In the genomic region with DNA sequence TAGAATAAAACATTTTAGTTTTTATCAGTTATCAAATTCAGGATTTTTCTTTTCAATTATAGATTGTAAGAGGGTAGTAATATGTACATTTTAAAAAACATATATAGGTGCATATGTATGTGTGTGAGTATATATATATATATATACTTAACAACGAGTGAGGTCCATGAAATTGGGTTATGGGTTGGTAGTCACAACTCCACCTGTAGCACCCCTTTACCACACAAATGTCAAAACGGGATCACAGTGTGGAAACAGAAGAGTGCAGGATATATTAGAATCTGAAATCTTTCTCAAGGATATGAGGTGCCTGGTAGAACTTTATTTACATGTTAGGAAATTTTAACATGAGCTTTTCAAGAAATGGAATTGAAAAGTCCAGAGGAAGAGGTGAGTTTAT, we compare ENCODE assay signal across 9 cellular contexts. TPM values are rescaled to one million over a fixed set of nuclear protein-coding genes. Genes with fewer than 3 reads are reported as not detected.
A peak's percentile ranks its signal among the peaks of the same experiment; 100 is the strongest.
DNase-seq lines count a peak whose midpoint lies in the region; ATAC-seq and TF ChIP-seq lines count a peak whose summit lies in the region.
"Had no signal": no experiment of that assay in that cellular context is flagged by ENCODE, and none has a peak within 500 bp of the region (broad histone marks: within the 10 kb centered on the region; RNA-seq: fewer than 3 reads in every experiment).

No MANE protein-coding gene starts in this region.

- no peak for TF ChIP-seq CTCF in fibroblast of mammary gland (conservative IDR thresholded peaks at IDR 0.05; ENCODE audit: control insufficient read depth, insufficient read depth, low read depth, low read length)
- TF ChIP-seq CTCF in GM10266 (IDR thresholded peaks at IDR 0.05; ENCODE audit: control insufficient read depth, insufficient read depth, low read depth, missing control alignments): no peak

- no peak overlapping the region for H3K27ac Mint-ChIP-seq in activated CD4-positive, alpha-beta memory T cell treated with anti-CD3 and anti-CD28 coated beads, Interleukin-2, amount 10 ng/mL, durations not matched to agents 7 days and 5 days
- no peak overlapping the region for H3K27ac Mint-ChIP-seq in activated CD4-positive, alpha-beta memory T cell treated with anti-CD3 and anti-CD28 coated beads for 36 hours
- no peak overlapping the region for H3K27ac Mint-ChIP-seq in stimulated activated naive CD8-positive, alpha-beta T cell treated with anti-CD3 and anti-CD28 coated beads, Interleukin-15, amount 100 ng/mL, for 72 hours

- H3K27me3 Mint-ChIP-seq in activated CD4-positive, alpha-beta memory T cell treated with anti-CD3 and anti-CD28 coated beads, Interleukin-2, amount 10 ng/mL, durations not matched to agents 7 days and 5 days: no peaks in the 10 kb centered on the region
- no peaks in the 10 kb centered on the region for H3K27me3 Mint-ChIP-seq in activated CD4-positive, alpha-beta memory T cell treated with anti-CD3 and anti-CD28 coated beads for 36 hours
- no peaks in the 10 kb centered on the region for H3K27me3 Mint-ChIP-seq in stimulated activated naive CD8-positive, alpha-beta T cell treated with anti-CD3 and anti-CD28 coated beads, Interleukin-15, amount 100 ng/mL, for 72 hours

- peaks cover 34% of the 10 kb centered on the region for H3K4me1 Mint-ChIP-seq in activated CD4-positive, alpha-beta memory T cell treated with anti-CD3 and anti-CD28 coated beads, Interleukin-2, amount 10 ng/mL, durations not matched to agents 7 days and 5 days
- H3K4me1 Mint-ChIP-seq in activated CD4-positive, alpha-beta memory T cell treated with anti-CD3 and anti-CD28 coated beads for 36 hours (ENCODE audit: low read depth): peaks cover 27% of the 10 kb centered on the region
- H3K4me1 Mint-ChIP-seq in stimulated activated naive CD8-positive, alpha-beta T cell treated with anti-CD3 and anti-CD28 coated beads, Interleukin-15, amount 100 ng/mL, for 72 hours: peaks cover 37% of the 10 kb centered on the region

- H3K9me3 Mint-ChIP-seq in activated CD4-positive, alpha-beta memory T cell treated with anti-CD3 and anti-CD28 coated beads, Interleukin-2, amount 10 ng/mL, durations not matched to agents 7 days and 5 days: peaks cover 7% of the 10 kb centered on the region
- H3K9me3 Mint-ChIP-seq in activated CD4-positive, alpha-beta memory T cell treated with anti-CD3 and anti-CD28 coated beads for 36 hours: peaks cover 16% of the 10 kb centered on the region
- H3K9me3 Mint-ChIP-seq in stimulated activated naive CD8-positive, alpha-beta T cell treated with anti-CD3 and anti-CD28 coated beads, Interleukin-15, amount 100 ng/mL, for 72 hours: peaks cover 0 to 7% of the 10 kb centered on the region in 2 donors

- no peak for ATAC-seq in stimulated activated naive CD8-positive, alpha-beta T cell treated with anti-CD3 and anti-CD28 coated beads, Interleukin-15, amount 100 ng/mL, for 72 hours
- ATAC-seq in HG02763 (IDR thresholded peaks at IDR 0.05; ENCODE audit: unreplicated experiment) (no peak), GM18502 (IDR thresholded peaks at IDR 0.05; ENCODE audit: poor library complexity, unreplicated experiment) (no peak)

- H3K36me3 Mint-ChIP-seq in activated CD4-positive, alpha-beta memory T cell treated with anti-CD3 and anti-CD28 coated beads, Interleukin-2, amount 10 ng/mL, durations not matched to agents 7 days and 5 days (ENCODE audit: low read depth): peaks cover 21% of the 10 kb centered on the region
- peaks cover 3% of the 10 kb centered on the region for H3K36me3 Mint-ChIP-seq in activated CD4-positive, alpha-beta memory T cell treated with anti-CD3 and anti-CD28 coated beads for 36 hours

- intact Hi-C loops in activated CD4-positive, alpha-beta memory T cell treated with anti-CD3 and anti-CD28 coated beads for 36 hours (cut with micrococcal nuclease): no loop called here

- no peak for DNase-seq in activated CD4-positive, alpha-beta memory T cell treated with anti-CD3 and anti-CD28 coated beads, Interleukin-2, amount 10 ng/mL, durations not matched to agents 7 days and 5 days
- DNase-seq in activated CD4-positive, alpha-beta memory T cell treated with anti-CD3 and anti-CD28 coated beads for 36 hours: no peak
- peak; percentile 48 for DNase-seq in NOMO-1 treated with DMSO at 0.1 percent for 48 hours (lab: John Stamatoyannopoulos, UW; ENCODE audit: unreplicated experiment)
- DNase-seq in fibroblast of mammary gland (ENCODE audit: low read depth): peak; percentile 50
- DNase-seq in stimulated activated naive CD8-positive, alpha-beta T cell treated with anti-CD3 and anti-CD28 coated beads, Interleukin-15, amount 100 ng/mL, for 72 hours: no peak
- no peak for DNase-seq in GM10266 (ENCODE audit: extremely low spot score)
- DNase-seq: islet precursor cell had no signal

- H3K4me3 Mint-ChIP-seq in activated CD4-positive, alpha-beta memory T cell treated with anti-CD3 and anti-CD28 coated beads, Interleukin-2, amount 10 ng/mL, durations not matched to agents 7 days and 5 days: peak overlapping the region; percentile 21
- no peak overlapping the region for H3K4me3 Mint-ChIP-seq in activated CD4-positive, alpha-beta memory T cell treated with anti-CD3 and anti-CD28 coated beads for 36 hours
- peak overlapping the region; percentile 1 to 44 for H3K4me3 Mint-ChIP-seq in stimulated activated naive CD8-positive, alpha-beta T cell treated with anti-CD3 and anti-CD28 coated beads, Interleukin-15, amount 100 ng/mL, for 72 hours

- POLR2A ChIA-PET in activated CD4-positive, alpha-beta memory T cell treated with anti-CD3 and anti-CD28 coated beads, Interleukin-2, amount 10 ng/mL, durations not matched to agents 7 days and 5 days (lab: Charles Lee): interaction anchor here (5.0 kb wide), 2 partner anchors 35 to 95 kb away, joined by 46 to 75 read pairs; a partner anchor contains a TSS
- POLR2A ChIA-PET in activated CD4-positive, alpha-beta memory T cell treated with anti-CD3 and anti-CD28 coated beads for 36 hours (lab: Charles Lee): interaction anchor here (2.9 kb wide), 1 partner anchor 90 kb away, joined by 15 read pairs; a partner anchor contains a TSS

- H3K4me3 ChIP-seq in fibroblast of mammary gland (ENCODE audit: control insufficient read depth, low read depth, low read length): no peak overlapping the region

- CTCF ChIA-PET in activated CD4-positive, alpha-beta memory T cell treated with anti-CD3 and anti-CD28 coated beads, Interleukin-2, amount 10 ng/mL, durations not matched to agents 7 days and 5 days (lab: Charles Lee): interaction anchor here (0.6 kb wide), 1 partner anchor 10 kb away, joined by 3 read pairs; no protein-coding TSS in a partner anchor
- CTCF ChIA-PET in activated CD4-positive, alpha-beta memory T cell treated with anti-CD3 and anti-CD28 coated beads for 36 hours (lab: Charles Lee): no interaction called here

RNA-seq across cellular contexts. Expression of a gene that starts 31.3 kb away (rescaled TPM):
- total RNA-seq in activated CD4-positive, alpha-beta memory T cell treated with anti-CD3 and anti-CD28 coated beads, Interleukin-2, amount 10 ng/mL, durations not matched to agents 7 days and 5 days: 10 to 100 TPM; 30.8 to 33.0 TPM
- 10 to 100 TPM; 23.8 to 24.1 TPM for total RNA-seq in activated CD4-positive, alpha-beta memory T cell treated with anti-CD3 and anti-CD28 coated beads for 36 hours

Comparison
In these comparisons a context has a peak if more than half of its experiments do, and no peak if none do; other contexts are left out.
1. DNase-seq: peak in NOMO-1 treated with DMSO at 0.1 percent for 48 hours (single experiment) and fibroblast of mammary gland (single experiment); none in activated CD4-positive, alpha-beta memory T cell treated with anti-CD3 and anti-CD28 coated beads, Interleukin-2, amount 10 ng/mL, durations not matched to agents 7 days and 5 days (single experiment), activated CD4-positive, alpha-beta memory T cell treated with anti-CD3 and anti-CD28 coated beads for 36 hours (single experiment), stimulated activated naive CD8-positive, alpha-beta T cell treated with anti-CD3 and anti-CD28 coated beads, Interleukin-15, amount 100 ng/mL, for 72 hours (0 of 2) and GM10266 (single experiment).